Comparison of ENCODE assay signal across 7 cellular contexts in genomic region chr17:40450175-40450574, GRCh38.
DNase-seq lines count a peak whose midpoint lies in the region; ATAC-seq, FAIRE-seq and TF ChIP-seq lines count a peak whose summit lies in the region.

No MANE protein-coding gene starts in this region.

- no peak for FAIRE-seq in urothelium cell line (lab: Jason Lieb, UNC)

- CTCF ChIA-PET in GM10248 (lab: Yijun Ruan, JAX) = interaction anchor here (0.9 to 16.5 kb wide), 17 partner anchors 9 to 142 kb away, joined by 3 to 113 read pairs (median 4); no protein-coding TSS in a partner anchor

- TF ChIP-seq CTCF in GM10248 (IDR thresholded peaks at IDR 0.05; ENCODE audit: control extremely low read depth, extremely low read depth, low read depth, missing control alignments) = peak; percentile 32

- POLR2A ChIA-PET in GM10248 (lab: Yijun Ruan, JAX) = interaction anchor here (0.6 kb wide), 1 partner anchor 73 kb away, joined by 3 read pairs; no protein-coding TSS in a partner anchor

- ATAC-seq in HG03175 (IDR thresholded peaks at IDR 0.05; ENCODE audit: unreplicated experiment) = no peak

- DNase-seq in GM10248 (ENCODE audit: extremely low spot score) (peak; percentile 52), LoVo (ENCODE audit: low spot score) (peak; percentile 38), kidney tubule cell (ENCODE audit: low spot score) (peak; percentile 38), urothelium cell line (ENCODE audit: low spot score) (peak; percentile 35), caudate nucleus (lab: John Stamatoyannopoulos, UW) (no peak)
- DNase-seq in activated T-cell treated with anti-CD3 and anti-CD28 coated beads, Interleukin-2, amount 50 U/mL, for 48 hours = peak; percentile 64 to 66

- H3K27ac ChIP-seq in caudate nucleus (ENCODE audit: low read depth, low read length) = no peak overlapping the region

Comparison
In these comparisons a context has a peak if more than half of its experiments do, and no peak if none do; other contexts are left out.
1. DNase-seq: peak in GM10248 (single experiment), LoVo (single experiment), activated T-cell treated with anti-CD3 and anti-CD28 coated beads, Interleukin-2, amount 50 U/mL, for 48 hours (2 of 2), kidney tubule cell (single experiment) and urothelium cell line (single experiment); none in caudate nucleus (0 of 61).